Comparison of ENCODE assay signal across 1 cellular context in genomic region chr14:89417111-89417468, GRCh38.
TF ChIP-seq lines count a peak whose summit lies in the region.

Gene FOXN3, minus strand, starts transcription at chr14:89417233. Its CDS starts 4,757 bp downstream, at chr14:89412476.

TF ChIP-seq in HepG2, 621 proteins besides CTCF, POLR2A, EP300 and RAD21 (continued from another document and continues in another):
- TF ChIP-seq, protein P1, sequence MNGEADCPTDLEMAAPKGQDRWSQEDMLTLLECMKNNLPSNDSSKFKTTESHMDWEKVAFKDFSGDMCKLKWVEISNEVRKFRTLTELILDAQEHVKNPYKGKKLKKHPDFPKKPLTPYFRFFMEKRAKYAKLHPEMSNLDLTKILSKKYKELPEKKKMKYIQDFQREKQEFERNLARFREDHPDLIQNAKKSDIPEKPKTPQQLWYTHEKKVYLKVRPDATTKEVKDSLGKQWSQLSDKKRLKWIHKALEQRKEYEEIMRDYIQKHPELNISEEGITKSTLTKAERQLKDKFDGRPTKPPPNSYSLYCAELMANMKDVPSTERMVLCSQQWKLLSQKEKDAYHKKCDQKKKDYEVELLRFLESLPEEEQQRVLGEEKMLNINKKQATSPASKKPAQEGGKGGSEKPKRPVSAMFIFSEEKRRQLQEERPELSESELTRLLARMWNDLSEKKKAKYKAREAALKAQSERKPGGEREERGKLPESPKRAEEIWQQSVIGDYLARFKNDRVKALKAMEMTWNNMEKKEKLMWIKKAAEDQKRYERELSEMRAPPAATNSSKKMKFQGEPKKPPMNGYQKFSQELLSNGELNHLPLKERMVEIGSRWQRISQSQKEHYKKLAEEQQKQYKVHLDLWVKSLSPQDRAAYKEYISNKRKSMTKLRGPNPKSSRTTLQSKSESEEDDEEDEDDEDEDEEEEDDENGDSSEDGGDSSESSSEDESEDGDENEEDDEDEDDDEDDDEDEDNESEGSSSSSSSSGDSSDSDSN (CRISPR knock-in tag; IDR thresholded peaks at IDR 0.05), result peak; percentile 43; the same call in 1 of the 2 replicates
- TF ChIP-seq ZNF75D (CRISPR knock-in tag; IDR thresholded peaks at IDR 0.05; ENCODE audit: borderline replicate concordance) (no peak), TEAD3 (CRISPR knock-in tag; optimal IDR thresholded peaks at IDR 0.05; ENCODE audit: borderline replicate concordance) (no peak), ZNF263 (CRISPR knock-in tag; IDR thresholded peaks at IDR 0.05) (peak; percentile 84), TFAP4 (IDR thresholded peaks at IDR 0.05; ENCODE audit: borderline replicate concordance, low read depth) (0 out of 2 replicates have a peak, but pooled peaks have one; percentile 32), FOXA3 (CRISPR knock-in tag; IDR thresholded peaks at IDR 0.05) (peak; percentile 24; the same call in 1 of the 2 replicates), AKNA (CRISPR knock-in tag; IDR thresholded peaks at IDR 0.05; ENCODE audit: borderline replicate concordance) (no peak), ZFP36L1 (CRISPR knock-in tag; IDR thresholded peaks at IDR 0.05) (no peak), MAFK (conservative IDR thresholded peaks at IDR 0.05 in 1 of 2, IDR thresholded peaks at IDR 0.05 in 1 of 2; ENCODE audit: low read length in 2 of 2) (no peak), GTF3A (CRISPR knock-in tag; conservative IDR thresholded peaks at IDR 0.05) (no peak), SALL1 (CRISPR knock-in tag; IDR thresholded peaks at IDR 0.05) (peak; percentile 17; the same call in 1 of the 2 replicates), ZNF724P (CRISPR knock-in tag; IDR thresholded peaks at IDR 0.05; ENCODE audit: borderline replicate concordance) (no peak), KLF15 (CRISPR knock-in tag; IDR thresholded peaks at IDR 0.05; ENCODE audit: borderline replicate concordance) (no peak), KDM2A (CRISPR knock-in tag; IDR thresholded peaks at IDR 0.05; ENCODE audit: borderline replicate concordance, low read depth) (no peak), PBX3 (CRISPR knock-in tag; IDR thresholded peaks at IDR 0.05; ENCODE audit: borderline replicate concordance) (no peak), ZNF615 (CRISPR knock-in tag; IDR thresholded peaks at IDR 0.05; ENCODE audit: borderline replicate concordance) (no peak), FUBP1 (CRISPR knock-in tag; IDR thresholded peaks at IDR 0.05; ENCODE audit: borderline replicate concordance) (no peak), ZSCAN31 (CRISPR knock-in tag; IDR thresholded peaks at IDR 0.05; ENCODE audit: low read depth) (no peak), EED (CRISPR knock-in tag; IDR thresholded peaks at IDR 0.05) (no peak), ZBTB34 (CRISPR knock-in tag; IDR thresholded peaks at IDR 0.05) (no peak), RNF219 (CRISPR knock-in tag; IDR thresholded peaks at IDR 0.05) (no peak), PCBP1 (IDR thresholded peaks at IDR 0.05; ENCODE audit: borderline replicate concordance, low read depth, low read length) (no peak), REL (CRISPR knock-in tag; conservative IDR thresholded peaks at IDR 0.05) (no peak), ZNF143 (CRISPR knock-in tag; IDR thresholded peaks at IDR 0.05) (no peak), NFE2 (CRISPR knock-in tag; IDR thresholded peaks at IDR 0.05) (no peak), ELF3 (CRISPR knock-in tag; IDR thresholded peaks at IDR 0.05) (0 out of 2 replicates have a peak, but pooled peaks have one; percentile 9), ATF5 (CRISPR knock-in tag; IDR thresholded peaks at IDR 0.05; ENCODE audit: low read depth) (no peak), JUND (CRISPR knock-in tag; IDR thresholded peaks at IDR 0.05) (no peak), FOXK1 (CRISPR knock-in tag; IDR thresholded peaks at IDR 0.05; ENCODE audit: borderline replicate concordance, low read depth) (no peak), GPN1 (CRISPR knock-in tag; IDR thresholded peaks at IDR 0.05; ENCODE audit: borderline replicate concordance) (no peak), TCF12 (IDR thresholded peaks at IDR 0.05) (no peak), TCF12 (CRISPR knock-in tag; IDR thresholded peaks at IDR 0.05) (no peak), ZNF274 (CRISPR knock-in tag; IDR thresholded peaks at IDR 0.05) (no peak), PAX8 (CRISPR knock-in tag; IDR thresholded peaks at IDR 0.05; ENCODE audit: borderline replicate concordance) (no peak), FLYWCH1 (CRISPR knock-in tag; IDR thresholded peaks at IDR 0.05) (no peak), PATZ1 (CRISPR knock-in tag; IDR thresholded peaks at IDR 0.05) (0 out of 2 replicates have a peak, but pooled peaks have one; percentile 20), KDM5B (CRISPR knock-in tag; IDR thresholded peaks at IDR 0.05; ENCODE audit: borderline replicate concordance) (no peak)
- TF ChIP-seq, protein P2, sequence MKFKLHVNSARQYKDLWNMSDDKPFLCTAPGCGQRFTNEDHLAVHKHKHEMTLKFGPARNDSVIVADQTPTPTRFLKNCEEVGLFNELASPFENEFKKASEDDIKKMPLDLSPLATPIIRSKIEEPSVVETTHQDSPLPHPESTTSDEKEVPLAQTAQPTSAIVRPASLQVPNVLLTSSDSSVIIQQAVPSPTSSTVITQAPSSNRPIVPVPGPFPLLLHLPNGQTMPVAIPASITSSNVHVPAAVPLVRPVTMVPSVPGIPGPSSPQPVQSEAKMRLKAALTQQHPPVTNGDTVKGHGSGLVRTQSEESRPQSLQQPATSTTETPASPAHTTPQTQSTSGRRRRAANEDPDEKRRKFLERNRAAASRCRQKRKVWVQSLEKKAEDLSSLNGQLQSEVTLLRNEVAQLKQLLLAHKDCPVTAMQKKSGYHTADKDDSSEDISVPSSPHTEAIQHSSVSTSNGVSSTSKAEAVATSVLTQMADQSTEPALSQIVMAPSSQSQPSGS (CRISPR knock-in tag; IDR thresholded peaks at IDR 0.05), result no peak
- TF ChIP-seq, protein P3, sequence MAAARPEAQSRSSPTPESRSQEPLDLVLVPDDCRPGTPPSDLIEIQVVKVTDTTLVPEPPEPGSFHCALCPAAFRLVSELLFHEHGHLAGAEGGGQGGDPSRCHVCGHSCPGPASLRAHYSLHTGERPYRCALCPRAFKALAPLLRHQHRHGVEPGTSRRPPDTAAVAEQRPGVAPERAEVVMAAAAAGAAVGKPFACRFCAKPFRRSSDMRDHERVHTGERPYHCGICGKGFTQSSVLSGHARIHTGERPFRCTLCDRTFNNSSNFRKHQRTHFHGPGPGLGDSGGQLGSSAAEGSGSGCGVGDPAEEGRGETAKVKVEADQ (CRISPR knock-in tag; IDR thresholded peaks at IDR 0.05; ENCODE audit: borderline replicate concordance), result no peak
- TF ChIP-seq, protein P4, sequence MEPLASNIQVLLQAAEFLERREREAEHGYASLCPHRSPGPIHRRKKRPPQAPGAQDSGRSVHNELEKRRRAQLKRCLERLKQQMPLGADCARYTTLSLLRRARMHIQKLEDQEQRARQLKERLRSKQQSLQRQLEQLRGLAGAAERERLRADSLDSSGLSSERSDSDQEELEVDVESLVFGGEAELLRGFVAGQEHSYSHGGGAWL (CRISPR knock-in tag; IDR thresholded peaks at IDR 0.05), result no peak
